ENCODE assay signal across 8 cellular contexts in the genomic region with DNA sequence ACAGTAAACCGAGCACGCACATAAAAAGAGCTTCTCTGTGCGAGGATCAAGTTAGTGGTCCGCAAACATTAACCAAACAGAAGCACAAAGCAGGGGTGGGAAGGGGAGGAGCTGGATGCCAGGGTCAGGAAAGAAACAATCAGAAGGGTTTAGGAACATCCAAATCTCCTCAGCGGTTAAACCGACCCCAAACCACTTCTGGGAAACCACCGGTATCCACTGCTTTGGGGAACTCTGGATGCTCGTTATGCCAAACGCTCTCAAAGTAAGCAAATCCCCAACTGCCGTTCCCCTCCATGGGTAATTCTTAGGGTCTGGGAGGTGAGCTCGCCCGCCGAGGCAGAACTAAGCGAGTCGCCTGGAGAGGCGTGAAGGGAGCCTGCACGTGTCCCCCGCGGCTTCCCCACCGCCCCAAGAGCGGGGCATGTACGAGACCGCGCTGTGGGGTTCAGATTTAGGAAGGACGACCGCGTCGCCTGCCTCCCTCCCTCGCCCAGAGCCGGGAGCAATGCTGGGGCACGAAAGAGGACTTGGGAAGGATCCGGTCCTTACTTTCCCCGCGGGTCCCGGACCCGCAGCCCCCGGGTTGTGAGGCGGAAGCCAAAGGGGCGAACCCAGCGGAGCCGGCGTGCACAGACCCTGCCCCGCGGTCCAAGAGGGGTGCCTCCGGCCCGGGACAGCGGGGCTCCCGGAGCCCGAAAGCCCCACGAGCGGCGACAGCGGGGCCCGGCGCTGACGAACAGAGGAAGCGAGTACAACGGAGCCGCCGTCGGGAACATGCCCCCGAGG. TPM values are rescaled to one million over a fixed set of nuclear protein-coding genes. Genes with fewer than 3 reads are reported as not detected.
DNase-seq lines count a peak whose midpoint lies in the region; ATAC-seq lines count a peak whose summit lies in the region.

No MANE protein-coding gene starts in this region.

- H3K4me1 Mint-ChIP-seq in CD8-positive, alpha-beta memory T cell: peaks cover 14 to 40% (median 20%) of the 10 kb centered on the region in 3 donors

- H3K9ac ChIP-seq in Karpas-422 (ENCODE audit: low read length) (peak overlapping the region; percentile 99), endocrine pancreas (ENCODE audit: control insufficient read depth, insufficient read depth, low read length) (peak overlapping the region; percentile 82), mucosa of stomach (ENCODE audit: low read length) (peak overlapping the region; percentile 87), stomach smooth muscle (ENCODE audit: low read length in 2 of 2) (peak overlapping the region; percentile 78 to 84)

- CTCF ChIA-PET in CD8-positive, alpha-beta memory T cell (lab: Charles Lee): interaction anchor here (0.9 to 5.9 kb wide), 4 partner anchors 9 to 219 kb away, joined by 3 to 66 read pairs (median 8); partner anchors contain the start of gene KMT5A

- peak overlapping the region; percentile 85 for H3K4me3 ChIP-seq in CD8-positive, alpha-beta memory T cell (ENCODE audit: low read length)
- H3K4me3 ChIP-seq in Karpas-422 (ENCODE audit: low read length) (peak overlapping the region; percentile 83), endocrine pancreas (ENCODE audit: control insufficient read depth, insufficient read depth, low read length) (peak overlapping the region; percentile 89), mucosa of stomach (ENCODE audit: low read length) (peak overlapping the region; percentile 92), stomach smooth muscle (ENCODE audit: low read length in 2 of 2) (peak overlapping the region; percentile 85 to 86)

- peak overlapping the region; percentile 91 to 97 (median 93) for H3K4me3 Mint-ChIP-seq in CD8-positive, alpha-beta memory T cell

- H3K9me2 ChIP-seq in Karpas-422 (replicated peaks; ENCODE audit: insufficient read depth, low read length): no peaks in the 10 kb centered on the region

- peak overlapping the region; percentile 88 for H3K4me2 ChIP-seq in Karpas-422 (ENCODE audit: low read depth, low read length, poor library complexity, severe bottlenecking)

- H3K27ac Mint-ChIP-seq in CD8-positive, alpha-beta memory T cell: peak overlapping the region; percentile 83 to 98 (median 92)

- H3K27me3 Mint-ChIP-seq in CD8-positive, alpha-beta memory T cell: no peaks in the 10 kb centered on the region

- H3K9me3 Mint-ChIP-seq in CD8-positive, alpha-beta memory T cell: no peaks in the 10 kb centered on the region

- H4K20me1 ChIP-seq in Karpas-422 (ENCODE audit: insufficient read depth, low read depth, low read length): peaks cover 28% of the 10 kb centered on the region

- peaks cover 0 to 20% (median 0%) of the 10 kb centered on the region in 3 donors for H3K36me3 Mint-ChIP-seq in CD8-positive, alpha-beta memory T cell

- H3K9me3 ChIP-seq in CD8-positive, alpha-beta memory T cell (ENCODE audit: low read length): no peaks in the 10 kb centered on the region
- H3K9me3 ChIP-seq in Karpas-422 (ENCODE audit: low read length) (no peaks in the 10 kb centered on the region), endocrine pancreas (ENCODE audit: control insufficient read depth, low read length) (no peaks in the 10 kb centered on the region), mucosa of stomach (ENCODE audit: control insufficient read depth, low read length) (no peaks in the 10 kb centered on the region), stomach smooth muscle (ENCODE audit: control insufficient read depth in 2 of 2, low read length in 2 of 2) (no peaks in the 10 kb centered on the region)

- peaks cover 20% of the 10 kb centered on the region for H3K4me1 ChIP-seq in CD8-positive, alpha-beta memory T cell (ENCODE audit: insufficient read depth, low read length)
- peaks cover 19% of the 10 kb centered on the region for H3K4me1 ChIP-seq in Karpas-422 (ENCODE audit: low read length)
- H3K4me1 ChIP-seq in endocrine pancreas (ENCODE audit: control insufficient read depth, insufficient read depth, low read length): no peaks in the 10 kb centered on the region
- H3K4me1 ChIP-seq in mucosa of stomach (ENCODE audit: control insufficient read depth, insufficient read depth, low read length): peaks cover 10% of the 10 kb centered on the region
- H3K4me1 ChIP-seq in stomach smooth muscle (ENCODE audit: control insufficient read depth, insufficient read depth, low read length): peaks cover 22% of the 10 kb centered on the region

- peaks cover 57% of the 10 kb centered on the region for H3K79me2 ChIP-seq in Karpas-422 (ENCODE audit: low read length)

- no peaks in the 10 kb centered on the region for H3K27me3 ChIP-seq in CD8-positive, alpha-beta memory T cell (ENCODE audit: insufficient read depth, low read length, poor library complexity, severe bottlenecking)
- H3K27me3 ChIP-seq in Karpas-422 (ENCODE audit: low read length): no peaks in the 10 kb centered on the region
- H3K27me3 ChIP-seq in endocrine pancreas (ENCODE audit: control insufficient read depth, insufficient read depth, low read length): no peaks in the 10 kb centered on the region
- no peaks in the 10 kb centered on the region for H3K27me3 ChIP-seq in mucosa of stomach (ENCODE audit: control insufficient read depth, insufficient read depth, low read length)
- no peaks in the 10 kb centered on the region for H3K27me3 ChIP-seq in stomach smooth muscle (ENCODE audit: control insufficient read depth in 1 of 2, insufficient read depth in 2 of 2, low read length in 2 of 2)

- peak; percentile 8 for ATAC-seq in GM21515 (IDR thresholded peaks at IDR 0.05; ENCODE audit: unreplicated experiment)

- H3K27ac ChIP-seq in CD8-positive, alpha-beta memory T cell (ENCODE audit: low read depth, low read length): peak overlapping the region; percentile 97
- H3K27ac ChIP-seq in Karpas-422 (ENCODE audit: low read length) (peak overlapping the region; percentile 79), stomach smooth muscle (ENCODE audit: low read length) (peak overlapping the region; percentile 94)

- H2AFZ ChIP-seq in Karpas-422 (ENCODE audit: low read length): no peak overlapping the region; the same call in 1 of the 2 replicates

- POLR2A ChIA-PET in CD8-positive, alpha-beta memory T cell (lab: Charles Lee): interaction anchor here (0.6 to 2.8 kb wide), 7 partner anchors 13 to 1138 kb away, joined by 3 to 17 read pairs (median 3); partner anchors contain the start of genes DIABLO, KMT5A, MPHOSPH9 and MTRFR

- H3K36me3 ChIP-seq in CD8-positive, alpha-beta memory T cell (ENCODE audit: insufficient read depth, low read length): no peaks in the 10 kb centered on the region
- H3K36me3 ChIP-seq in Karpas-422 (ENCODE audit: insufficient read depth, low read length) (peaks cover 2% of the 10 kb centered on the region), endocrine pancreas (ENCODE audit: control insufficient read depth, insufficient read depth, low read length) (no peaks in the 10 kb centered on the region), mucosa of stomach (ENCODE audit: control insufficient read depth, insufficient read depth, low read length) (no peaks in the 10 kb centered on the region), stomach smooth muscle (ENCODE audit: control insufficient read depth in 2 of 2, insufficient read depth in 2 of 2, low read length in 2 of 2) (no peaks in the 10 kb centered on the region)

- DNase-seq in CD8-positive, alpha-beta memory T cell: peak; percentile 12 to 53 (median 26)
- peak; percentile 74 for DNase-seq in Karpas-422
- peak; percentile 37 to 38 for DNase-seq in activated CD4-positive, alpha-beta T cell treated with anti-CD3 and anti-CD28 coated beads, Interleukin-2, amount 50 U/mL, for 48 hours
- DNase-seq in DMS153 (lab: John Stamatoyannopoulos, UW): no peak

RNA-seq across cellular contexts. Expression of gene SBNO1, which starts 0.7 kb away (rescaled TPM):
- 10 to 100 TPM; 52.1 to 53.8 TPM for total RNA-seq in CD8-positive, alpha-beta memory T cell
- 42.8 TPM for polyA plus RNA-seq in CD8-positive, alpha-beta memory T cell
- total RNA-seq in Karpas-422 (2014; rRNA removed; shearing (Covaris generic); ENCODE audit: low replicate concordance): 31.5 and 31.7 TPM in 2 replicates

RNA-seq across cellular contexts. Expression of gene KMT5A, which starts 20.0 kb away (rescaled TPM):
- 10 to 100 TPM; 46.8 to 49.9 TPM for total RNA-seq in CD8-positive, alpha-beta memory T cell
- 5.0 TPM for polyA plus RNA-seq in CD8-positive, alpha-beta memory T cell
- total RNA-seq in Karpas-422 (2014; rRNA removed; shearing (Covaris generic); ENCODE audit: low replicate concordance): 44.1 and 48.4 TPM in 2 replicates
